Comparison of ENCODE assay signal across 20 cellular contexts in the genomic region with DNA sequence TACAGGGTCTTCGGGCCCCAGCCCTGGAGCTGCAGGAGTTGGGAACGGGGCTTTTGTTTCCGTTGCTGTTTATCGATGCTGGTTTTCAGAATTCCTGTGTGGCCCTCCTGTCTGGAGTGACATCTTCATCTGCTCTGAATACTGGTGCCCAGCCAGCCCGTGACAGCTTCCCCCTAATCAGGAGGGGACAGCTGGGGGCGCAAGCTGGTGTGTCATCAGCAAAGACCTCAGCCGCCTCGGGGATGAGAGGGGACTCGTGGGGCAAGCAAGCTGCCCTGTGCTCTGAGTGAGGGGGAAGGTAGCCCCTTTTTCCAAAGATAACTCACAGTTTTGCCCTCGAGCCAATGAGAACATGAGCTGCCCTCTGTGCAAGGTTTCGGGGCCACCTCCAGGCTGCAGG.
DNase-seq lines count a peak whose midpoint lies in the region; ATAC-seq, FAIRE-seq and TF ChIP-seq lines count a peak whose summit lies in the region.
"Had no signal": no experiment of that assay in that cellular context is flagged by ENCODE, and none has a peak within 500 bp of the region (broad histone marks: within the 10 kb centered on the region; RNA-seq: fewer than 3 reads in every experiment).

No MANE protein-coding gene starts in this region.

- peaks cover 39% of the 10 kb centered on the region for H3K4me1 ChIP-seq in SJCRH30
- no peaks in the 10 kb centered on the region for H3K4me1 ChIP-seq in endocrine pancreas (ENCODE audit: control insufficient read depth, insufficient read depth, low read length)
- peaks cover 17 to 25% of the 10 kb centered on the region in 2 donors for H3K4me1 ChIP-seq in neuronal stem cell (ENCODE audit: control insufficient read depth in 2 of 2, insufficient read depth in 1 of 2, low read depth in 1 of 2, low read length in 2 of 2)
- H3K4me1 ChIP-seq in Peyer's patch: peaks cover 0 to 50% (median 9%) of the 10 kb centered on the region in 4 donors
- H3K4me1 ChIP-seq: Caco-2 had no signal

- FAIRE-seq in urothelium cell line (lab: Jason Lieb, UNC): no peak
- FAIRE-seq: astrocyte, islet of Langerhans had no signal

- no peaks in the 10 kb centered on the region for H3K9me3 ChIP-seq in SJCRH30 (replicated peaks)
- no peaks in the 10 kb centered on the region for H3K9me3 ChIP-seq in endocrine pancreas (ENCODE audit: control insufficient read depth, low read length)
- H3K9me3 ChIP-seq in neuronal stem cell (replicated peaks in 1 of 2; ENCODE audit: control insufficient read depth in 2 of 2, insufficient read depth in 1 of 2, low read depth in 1 of 2, low read length in 2 of 2): peaks cover 0 to 4% of the 10 kb centered on the region in 2 donors
- no peaks in the 10 kb centered on the region for H3K9me3 ChIP-seq in Peyer's patch
- H3K9me3 ChIP-seq: Caco-2 had no signal

- no peak for ATAC-seq in GM21825 (IDR thresholded peaks at IDR 0.05; ENCODE audit: unreplicated experiment)
- ATAC-seq: stimulated activated memory B cell treated with anti-CD40 and anti-IgM and Interleukin-4, amounts not matched to agents 10 μg/mL and 1 μg/mL and 100 μg/mL, for 72 hours had no signal

- no peak overlapping the region for H2BK120ac ChIP-seq in neuronal stem cell (ENCODE audit: low read depth, low read length)

- no peak overlapping the region for H3K4me2 ChIP-seq in neuronal stem cell (ENCODE audit: insufficient read depth, low read length, poor library complexity, severe bottlenecking)
- H3K4me2 ChIP-seq: smooth muscle cell had no signal

- DNase-seq in SJCRH30: peak; percentile 88 to 92
- no peak for DNase-seq in neuronal stem cell (ENCODE audit: low spot score)
- DNase-seq in Peyer's patch: no peak
- DNase-seq in GM20000 (ENCODE audit: low spot score): no peak
- DNase-seq in urothelium cell line (ENCODE audit: low spot score): no peak
- DNase-seq: activated naive CD4-positive, alpha-beta T cell; Caco-2; cortex of kidney; KBM-7; NCI-H1105; NCI-H226; SHP77; T-helper 9 cell had no signal

- H4K91ac ChIP-seq in neuronal stem cell (ENCODE audit: low read depth, low read length, poor library complexity): no peak overlapping the region

- peak overlapping the region; percentile 73 for H3K23ac ChIP-seq in neuronal stem cell (ENCODE audit: low read depth, low read length, poor library complexity)

- H3K27me3 ChIP-seq in SJCRH30: no peaks in the 10 kb centered on the region
- H3K27me3 ChIP-seq in endocrine pancreas (ENCODE audit: control insufficient read depth, insufficient read depth, low read length): no peaks in the 10 kb centered on the region
- no peaks in the 10 kb centered on the region for H3K27me3 ChIP-seq in neuronal stem cell (ENCODE audit: control insufficient read depth in 3 of 3, insufficient read depth in 3 of 3, low read depth in 1 of 3, low read length in 3 of 3)
- no peaks in the 10 kb centered on the region for H3K27me3 ChIP-seq in Peyer's patch

- no CpG with 5 or more reads among the region's 11 CpGs for WGBS in neuronal stem cell (ENCODE audit: extremely low coverage in 2 of 2, insufficient read length in 2 of 2, insufficient replicate concordance in 1 of 2), 2 donors

- H3K4ac ChIP-seq in neuronal stem cell (ENCODE audit: low read length): no peak overlapping the region

- TF ChIP-seq CTCF in Peyer's patch (IDR thresholded peaks at IDR 0.05): no peak
- TF ChIP-seq CTCF in GM20000 (IDR thresholded peaks at IDR 0.05; ENCODE audit: extremely low read depth, missing control alignments): no peak

- no peak for TF ChIP-seq POLR2A in Peyer's patch (IDR thresholded peaks at IDR 0.05)

- H3K27ac ChIP-seq in SJCRH30 (peak overlapping the region; percentile 88), neuronal stem cell (replicated peaks; ENCODE audit: low read length) (no peak overlapping the region), temporal lobe (ENCODE audit: low read depth, low read length) (peak overlapping the region; percentile 98), Peyer's patch (no peak overlapping the region)

- H3K79me1 ChIP-seq in neuronal stem cell (ENCODE audit: low read depth, low read length): peaks cover 4% of the 10 kb centered on the region

- no peaks in the 10 kb centered on the region; the same call in 1 of the 2 replicates for H3K36me3 ChIP-seq in SJCRH30
- no peaks in the 10 kb centered on the region for H3K36me3 ChIP-seq in endocrine pancreas (ENCODE audit: control insufficient read depth, insufficient read depth, low read length)
- peaks cover 11 to 16% of the 10 kb centered on the region in 2 donors for H3K36me3 ChIP-seq in neuronal stem cell (replicated peaks in 1 of 2; ENCODE audit: control insufficient read depth in 2 of 2, insufficient read depth in 2 of 2, low read length in 2 of 2)
- peaks cover 0 to 32% (median 0%) of the 10 kb centered on the region in 3 donors for H3K36me3 ChIP-seq in Peyer's patch

- H3K18ac ChIP-seq in neuronal stem cell (ENCODE audit: low read length): peak overlapping the region; percentile 90

- H2BK5ac ChIP-seq in neuronal stem cell (ENCODE audit: low read length): peak overlapping the region; percentile 9

- no peak overlapping the region for H2AFZ ChIP-seq in neuronal stem cell (ENCODE audit: low read length)

- 0 out of 2 replicates have a peak overlapping the region, but pooled peaks have one; percentile 1 for H3K4me3 ChIP-seq in SJCRH30
- no peak overlapping the region for H3K4me3 ChIP-seq in endocrine pancreas (ENCODE audit: control insufficient read depth, insufficient read depth, low read length)
- H3K4me3 ChIP-seq in neuronal stem cell (ENCODE audit: low read length in 2 of 2): no peak overlapping the region
- no peak overlapping the region for H3K4me3 ChIP-seq in Peyer's patch
- H3K4me3 ChIP-seq: smooth muscle cell had no signal

- H2AK5ac ChIP-seq in neuronal stem cell (ENCODE audit: low read depth, low read length): no peak overlapping the region

- no peak overlapping the region for H4K8ac ChIP-seq in neuronal stem cell (ENCODE audit: low read depth, low read length)

- no peak overlapping the region for H2BK12ac ChIP-seq in neuronal stem cell (ENCODE audit: low read length)

- H2BK15ac ChIP-seq in neuronal stem cell (ENCODE audit: low read length): peak overlapping the region; percentile 67

- peak overlapping the region; percentile 42 for H3K9ac ChIP-seq in endocrine pancreas (ENCODE audit: control insufficient read depth, insufficient read depth, low read length)
- no peak overlapping the region for H3K9ac ChIP-seq in neuronal stem cell (ENCODE audit: low read depth, low read length, poor library complexity)

- no peak overlapping the region for H3K14ac ChIP-seq in neuronal stem cell (ENCODE audit: low read length)

Comparison
In these comparisons a context has a peak if more than half of its experiments do, and no peak if none do; other contexts are left out.
1. DNase-seq: peak in SJCRH30 (2 of 2); none in neuronal stem cell (single experiment), Peyer's patch (0 of 3), GM20000 (single experiment) and urothelium cell line (single experiment).
2. H3K27ac ChIP-seq: peak in SJCRH30 (single experiment) and temporal lobe (single experiment); none in neuronal stem cell (single experiment) and Peyer's patch (0 of 4).